8 cellular contexts compared by ENCODE assay signal in genomic region chr3:50226888-50227389, GRCh38. TPM values are rescaled to one million over a fixed set of nuclear protein-coding genes. Genes with fewer than 3 reads are reported as not detected.
DNase-seq lines count a peak whose midpoint lies in the region; FAIRE-seq and TF ChIP-seq lines count a peak whose summit lies in the region.

No MANE protein-coding gene starts in this region.

- H3K9me3 Mint-ChIP-seq in CD14-positive monocyte (peaks cover 0 to 2% (median 0%) of the 10 kb centered on the region in 7 donors), endothelial cell (ENCODE audit: unreplicated experiment) (no peaks in the 10 kb centered on the region)

- FAIRE-seq in GM19239 (lab: Jason Lieb, UNC) (peak; percentile 84), urothelium cell line (lab: Jason Lieb, UNC) (no peak)

- intact Hi-C loops in CD14-positive monocyte (cut with micrococcal nuclease) = loop anchor here (1.0 to 10.0 kb wide), 7 partner anchors 19 to 1182 kb away; no protein-coding TSS in a partner anchor

- H3K4me1 Mint-ChIP-seq in CD14-positive monocyte (peaks cover 56% of the 10 kb centered on the region), endothelial cell (ENCODE audit: unreplicated experiment) (peaks cover 16% of the 10 kb centered on the region)

- H3K4me1 ChIP-seq in HUES48 (ENCODE audit: control insufficient read depth, insufficient read depth, low read length) (peaks cover 15% of the 10 kb centered on the region), mucosa of stomach (ENCODE audit: control insufficient read depth, insufficient read depth, low read length) (peaks cover 29% of the 10 kb centered on the region)

- peak; percentile 67 for DNase-seq in CD14-positive monocyte (ENCODE audit: low spot score)
- DNase-seq in GM19239 (ENCODE audit: insufficient read length, low spot score) = no peak
- DNase-seq in endothelial cell (ENCODE audit: low spot score) = peak; percentile 30
- DNase-seq in urothelium cell line (ENCODE audit: low spot score) = peak; percentile 48
- no peak for DNase-seq in islet precursor cell

- no peak overlapping the region for H3K9ac ChIP-seq in HUES48 (ENCODE audit: low read depth, low read length)
- H3K9ac ChIP-seq in mucosa of stomach (ENCODE audit: low read length) = peak overlapping the region; percentile 66

- H3K36me3 Mint-ChIP-seq in CD14-positive monocyte = no peaks in the 10 kb centered on the region
- H3K36me3 Mint-ChIP-seq in endothelial cell (ENCODE audit: low read depth, unreplicated experiment) = peaks cover 6% of the 10 kb centered on the region

- no peak for TF ChIP-seq CTCF in CD14-positive monocyte (IDR thresholded peaks at IDR 0.05)
- TF ChIP-seq CTCF in VCaP (conservative IDR thresholded peaks at IDR 0.05) = no peak
- no peak for TF ChIP-seq CTCF in endothelial cell (IDR thresholded peaks at IDR 0.05; ENCODE audit: unreplicated experiment)

- H3K4me3 Mint-ChIP-seq in CD14-positive monocyte (peak overlapping the region; percentile 84 to 97), endothelial cell (ENCODE audit: unreplicated experiment) (peak overlapping the region; percentile 69)

- no peaks in the 10 kb centered on the region for H3K36me3 ChIP-seq in HUES48 (ENCODE audit: control insufficient read depth, insufficient read depth, low read length)
- H3K36me3 ChIP-seq in mucosa of stomach (ENCODE audit: control insufficient read depth, insufficient read depth, low read length) = no peaks in the 10 kb centered on the region

- H3K9me3 ChIP-seq in HUES48 (ENCODE audit: control insufficient read depth, insufficient read depth, low read length) (no peaks in the 10 kb centered on the region), mucosa of stomach (ENCODE audit: control insufficient read depth, low read length) (no peaks in the 10 kb centered on the region)

- H3K4me3 ChIP-seq in HUES48 (ENCODE audit: low read depth, low read length) (peak overlapping the region; percentile 67), mucosa of stomach (ENCODE audit: low read length) (peak overlapping the region; percentile 6)

- peak overlapping the region; percentile 41 to 92 (median 81) for H3K27ac Mint-ChIP-seq in CD14-positive monocyte
- H3K27ac Mint-ChIP-seq in endothelial cell (ENCODE audit: unreplicated experiment) = no peak overlapping the region

- H3K27me3 ChIP-seq in HUES48 (ENCODE audit: control insufficient read depth, insufficient read depth, low read length) (peaks cover 5% of the 10 kb centered on the region), mucosa of stomach (ENCODE audit: control insufficient read depth, insufficient read depth, low read length) (no peaks in the 10 kb centered on the region)

- peaks cover 19 to 27% (median 23%) of the 10 kb centered on the region in 3 donors for H3K27me3 Mint-ChIP-seq in CD14-positive monocyte (ENCODE audit: low read depth in 3 of 3)
- H3K27me3 Mint-ChIP-seq in endothelial cell (ENCODE audit: unreplicated experiment) = peaks cover 12% of the 10 kb centered on the region

- no peak overlapping the region for H3K27ac ChIP-seq in HUES48 (ENCODE audit: low read depth, low read length)
- peak overlapping the region; percentile 82 for H3K27ac ChIP-seq in VCaP

RNA-seq across cellular contexts. Expression of gene GNAI2, which starts 9.1 kb away (rescaled TPM):
- 1,000 to 10,000 TPM in 1 of 2 donors, 100 to 1,000 TPM in 1; 914 to 1,165 TPM for polyA plus RNA-seq in CD14-positive monocyte
- 771 TPM for total RNA-seq in endothelial cell (ENCODE audit: unreplicated experiment)

RNA-seq across cellular contexts. Expression of gene SLC38A3, which starts 21.9 kb away (rescaled TPM):
- polyA plus RNA-seq in CD14-positive monocyte = not detected
- 0.56 TPM for total RNA-seq in endothelial cell (ENCODE audit: unreplicated experiment)

RNA-seq across cellular contexts. Expression of gene GNAT1, which starts 35.5 kb away (rescaled TPM):
- not detected for polyA plus RNA-seq in CD14-positive monocyte
- total RNA-seq in endothelial cell (ENCODE audit: unreplicated experiment) = 0.59 TPM

RNA-seq across cellular contexts. Expression of gene SEMA3B, which starts 42.0 kb away (rescaled TPM):
- polyA plus RNA-seq in CD14-positive monocyte = not detected
- 1.7 TPM for total RNA-seq in endothelial cell (ENCODE audit: unreplicated experiment)

RNA-seq across cellular contexts. Expression of gene LSMEM2, which starts 51.9 kb away (rescaled TPM):
- polyA plus RNA-seq in CD14-positive monocyte = not detected
- 0.18 TPM for total RNA-seq in endothelial cell (ENCODE audit: unreplicated experiment)

Comparison
In these comparisons a context has a peak if more than half of its experiments do, and no peak if none do; other contexts are left out.
1. DNase-seq: peak in CD14-positive monocyte (single experiment), endothelial cell (single experiment) and urothelium cell line (single experiment); none in GM19239 (single experiment) and islet precursor cell (single experiment).